ENCODE assay signal across 24 cellular contexts in genomic region chr9:123218831-123219230, GRCh38.
"Had no signal": no experiment of that assay in that cellular context is flagged by ENCODE, and none has a peak within 500 bp of the region (broad histone marks: within the 10 kb centered on the region; RNA-seq: fewer than 3 reads in every experiment).

No MANE protein-coding gene starts in this region.

- H3K27me3 ChIP-seq: cardiac muscle cell, tibial artery had no signal

- H3K27ac ChIP-seq: cardiac muscle cell, lower lobe of right lung, tibial artery had no signal

- H3K9me3 ChIP-seq: lower lobe of right lung, tibial artery had no signal

- H3K4me1 ChIP-seq: lower lobe of right lung, tibial artery had no signal

- H3K27ac Mint-ChIP-seq: activated CD4-positive, alpha-beta T cell treated with anti-CD3 and anti-CD28 coated beads, Interleukin-2, amount 10 ng/mL, durations not matched to agents 24 days and 14 days; activated CD8-positive, alpha-beta T cell treated with anti-CD3 and anti-CD28 coated beads for 36 hours; activated naive CD8-positive, alpha-beta T cell treated with anti-CD3 and anti-CD28 coated beads, Interleukin-2, amount 10 ng/mL, durations not matched to agents 7 days and 5 days; activated T-cell treated with anti-CD3 and anti-CD28 coated beads, Interleukin-2, amount 50 U/mL, for 24 hours; activated T-helper 2 cell treated with anti-CD3 and anti-CD28 coated beads, Interferon-gamma antibody, Interleukin-2, Interleukin-4, amounts not matched to agents 10 μg/mL and 5 μg/mL and 100 μg/mL, durations not matched to agents 14 hours and 24 hours and 36 hours; nephron progenitor cell had no signal

- H3K27me3 Mint-ChIP-seq: activated CD4-positive, alpha-beta T cell treated with anti-CD3 and anti-CD28 coated beads, Interleukin-2, amount 10 ng/mL, durations not matched to agents 24 days and 14 days; activated CD8-positive, alpha-beta T cell treated with anti-CD3 and anti-CD28 coated beads for 36 hours; activated naive CD8-positive, alpha-beta T cell treated with anti-CD3 and anti-CD28 coated beads, Interleukin-2, amount 10 ng/mL, durations not matched to agents 7 days and 5 days; activated T-cell treated with anti-CD3 and anti-CD28 coated beads, Interleukin-2, amount 50 U/mL, for 24 hours had no signal

- DNase-seq: activated CD4-positive, alpha-beta T cell treated with anti-CD3 and anti-CD28 coated beads, Interleukin-2, amount 10 ng/mL, durations not matched to agents 24 days and 14 days; activated CD4-positive, CD25-positive, alpha-beta regulatory T cell; activated CD8-positive, alpha-beta T cell treated with anti-CD3 and anti-CD28 coated beads for 36 hours; activated naive CD4-positive, alpha-beta T cell treated with Interleukin-2 at 50 U/mL for 16 hours; activated naive CD8-positive, alpha-beta T cell treated with anti-CD3 and anti-CD28 coated beads, Interleukin-2, amount 10 ng/mL, durations not matched to agents 7 days and 5 days; activated T-cell treated with anti-CD3 and anti-CD28 coated beads, Interleukin-2, amount 50 U/mL, for 24 hours; amygdala; dermis blood vessel endothelial cell; hypothalamus; islet precursor cell; left colon; lower lobe of right lung; midbrain; nephron progenitor cell; occipital lobe; posterior cingulate gyrus; stimulated activated CD4-positive, alpha-beta T cell treated with anti-CD3 and anti-CD28 coated beads, Interleukin-12 subunit alpha, Interleukin-12 subunit beta, amount 100 ng/mL, for 4 hours; stimulated activated CD4-positive, alpha-beta T cell treated with anti-CD3 and anti-CD28 coated beads, Interleukin-1b, Interleukin-23, amount 100 ng/mL, for 48 hours; stimulated activated CD8-positive, alpha-beta memory T cell treated with anti-CD3 and anti-CD28 coated beads, Interleukin-4, amount 100 ng/mL, for 48 hours; stimulated activated naive CD8-positive, alpha-beta T cell treated with anti-CD3 and anti-CD28 coated beads, Interleukin-15, Interleukin-2, amounts not matched to agents 100 U/mL and 50 U/mL, for 24 hours; substantia nigra; tibial artery had no signal

- H3K4me3 ChIP-seq: cardiac muscle cell, lower lobe of right lung, tibial artery had no signal

- H3K36me3 ChIP-seq: cardiac muscle cell, lower lobe of right lung, tibial artery had no signal

- H3K4me3 Mint-ChIP-seq: activated CD4-positive, alpha-beta T cell treated with anti-CD3 and anti-CD28 coated beads, Interleukin-2, amount 10 ng/mL, durations not matched to agents 24 days and 14 days; activated CD8-positive, alpha-beta T cell treated with anti-CD3 and anti-CD28 coated beads for 36 hours; activated naive CD8-positive, alpha-beta T cell treated with anti-CD3 and anti-CD28 coated beads, Interleukin-2, amount 10 ng/mL, durations not matched to agents 7 days and 5 days; activated T-cell treated with anti-CD3 and anti-CD28 coated beads, Interleukin-2, amount 50 U/mL, for 24 hours; nephron progenitor cell had no signal

- ATAC-seq: activated CD8-positive, alpha-beta T cell treated with anti-CD3 and anti-CD28 coated beads for 36 hours; left colon; lower lobe of right lung; stimulated activated naive CD8-positive, alpha-beta T cell treated with anti-CD3 and anti-CD28 coated beads, Interleukin-15, Interleukin-2, amounts not matched to agents 100 U/mL and 50 U/mL, for 24 hours had no signal

- H3K9me3 Mint-ChIP-seq: activated CD4-positive, alpha-beta T cell treated with anti-CD3 and anti-CD28 coated beads, Interleukin-2, amount 10 ng/mL, durations not matched to agents 24 days and 14 days; activated CD8-positive, alpha-beta T cell treated with anti-CD3 and anti-CD28 coated beads for 36 hours; activated naive CD8-positive, alpha-beta T cell treated with anti-CD3 and anti-CD28 coated beads, Interleukin-2, amount 10 ng/mL, durations not matched to agents 7 days and 5 days; activated T-cell treated with anti-CD3 and anti-CD28 coated beads, Interleukin-2, amount 50 U/mL, for 24 hours; activated T-helper 2 cell treated with anti-CD3 and anti-CD28 coated beads, Interferon-gamma antibody, Interleukin-2, Interleukin-4, amounts not matched to agents 10 μg/mL and 5 μg/mL and 100 μg/mL, durations not matched to agents 14 hours and 24 hours and 36 hours; nephron progenitor cell had no signal
